8 cellular contexts compared by ENCODE assay signal in genomic region chr15:40695469-40695910, GRCh38.
DNase-seq lines count a peak whose midpoint lies in the region; ATAC-seq lines count a peak whose summit lies in the region.

No MANE protein-coding gene starts in this region.

- peaks cover 6 to 12% of the 10 kb centered on the region in 2 donors for H3K36me3 Mint-ChIP-seq in stimulated activated naive B cell treated with anti-CD40 and anti-IgM and Interleukin-4, amounts not matched to agents 10 μg/mL and 1 μg/mL and 100 μg/mL, for 72 hours

- H3K4me3 ChIP-seq in adipocyte (ENCODE audit: low read length) = peak overlapping the region; percentile 99
- H3K4me3 ChIP-seq in iPS-18a (ENCODE audit: low read length) = peak overlapping the region; percentile 81

- H3K9me3 Mint-ChIP-seq in stimulated activated naive B cell treated with anti-CD40 and anti-IgM and Interleukin-4, amounts not matched to agents 10 μg/mL and 1 μg/mL and 100 μg/mL, for 72 hours = no peaks in the 10 kb centered on the region

- DNase-seq in AG08395 (ENCODE audit: low spot score) (peak; percentile 31), GM19240 (ENCODE audit: insufficient read length, low spot score) (peak; percentile 18), adipocyte (ENCODE audit: low read depth) (peak; percentile 69), superior temporal gyrus (ENCODE audit: extremely low spot score) (no peak)
- DNase-seq in stimulated activated naive B cell treated with anti-CD40 and anti-IgM and Interleukin-4, amounts not matched to agents 10 μg/mL and 1 μg/mL and 100 μg/mL, for 72 hours = no peak
- DNase-seq in activated CD4-positive, CD25-positive, alpha-beta regulatory T cell (lab: John Stamatoyannopoulos, UW) = no peak

- H3K27me3 ChIP-seq in adipocyte (replicated peaks; ENCODE audit: control insufficient read depth, insufficient read depth, low read length) (no peaks in the 10 kb centered on the region), iPS-18a (ENCODE audit: control insufficient read depth, insufficient read depth, low read length) (no peaks in the 10 kb centered on the region)

- no peak overlapping the region for H3K27ac ChIP-seq in iPS-18a (ENCODE audit: low read length)

- peak; percentile 22 for ATAC-seq in HG03460 (IDR thresholded peaks at IDR 0.05; ENCODE audit: unreplicated experiment)
- peak; percentile 0 to 30 for ATAC-seq in stimulated activated naive B cell treated with anti-CD40 and anti-IgM and Interleukin-4, amounts not matched to agents 10 μg/mL and 1 μg/mL and 100 μg/mL, for 72 hours (replicated peaks)

- H3K4me1 ChIP-seq in adipocyte (ENCODE audit: control insufficient read depth, insufficient read depth, low read length) (peaks cover 10% of the 10 kb centered on the region), iPS-18a (ENCODE audit: control insufficient read depth, low read depth, low read length) (no peaks in the 10 kb centered on the region)

- H3K9ac ChIP-seq in adipocyte (ENCODE audit: low read length) = peak overlapping the region; percentile 97
- peak overlapping the region; percentile 94 for H3K9ac ChIP-seq in iPS-18a (ENCODE audit: low read length)

- H3K27me3 Mint-ChIP-seq in stimulated activated naive B cell treated with anti-CD40 and anti-IgM and Interleukin-4, amounts not matched to agents 10 μg/mL and 1 μg/mL and 100 μg/mL, for 72 hours = no peaks in the 10 kb centered on the region

- no peaks in the 10 kb centered on the region for H3K9me3 ChIP-seq in adipocyte (ENCODE audit: control insufficient read depth, low read length)
- no peaks in the 10 kb centered on the region for H3K9me3 ChIP-seq in iPS-18a (ENCODE audit: control insufficient read depth, low read depth, low read length)

- peaks cover 10 to 11% of the 10 kb centered on the region in 2 donors for H3K4me1 Mint-ChIP-seq in stimulated activated naive B cell treated with anti-CD40 and anti-IgM and Interleukin-4, amounts not matched to agents 10 μg/mL and 1 μg/mL and 100 μg/mL, for 72 hours

- peak overlapping the region; percentile 96 for H3K4me3 Mint-ChIP-seq in stimulated activated naive B cell treated with anti-CD40 and anti-IgM and Interleukin-4, amounts not matched to agents 10 μg/mL and 1 μg/mL and 100 μg/mL, for 72 hours

- peak overlapping the region; percentile 97 for H3K27ac Mint-ChIP-seq in stimulated activated naive B cell treated with anti-CD40 and anti-IgM and Interleukin-4, amounts not matched to agents 10 μg/mL and 1 μg/mL and 100 μg/mL, for 72 hours

- H3K36me3 ChIP-seq in adipocyte (ENCODE audit: control insufficient read depth, insufficient read depth, low read length, severe bottlenecking) (peaks cover 3% of the 10 kb centered on the region), iPS-18a (ENCODE audit: control insufficient read depth, low read depth, low read length) (peaks cover 16% of the 10 kb centered on the region)

Comparison
In these comparisons a context has a peak if more than half of its experiments do, and no peak if none do; other contexts are left out.
1. DNase-seq: peak in AG08395 (single experiment), GM19240 (single experiment) and adipocyte (single experiment); none in stimulated activated naive B cell treated with anti-CD40 and anti-IgM and Interleukin-4, amounts not matched to agents 10 μg/mL and 1 μg/mL and 100 μg/mL, for 72 hours (single experiment), activated CD4-positive, CD25-positive, alpha-beta regulatory T cell (0 of 4) and superior temporal gyrus (single experiment).